In the genomic region with DNA sequence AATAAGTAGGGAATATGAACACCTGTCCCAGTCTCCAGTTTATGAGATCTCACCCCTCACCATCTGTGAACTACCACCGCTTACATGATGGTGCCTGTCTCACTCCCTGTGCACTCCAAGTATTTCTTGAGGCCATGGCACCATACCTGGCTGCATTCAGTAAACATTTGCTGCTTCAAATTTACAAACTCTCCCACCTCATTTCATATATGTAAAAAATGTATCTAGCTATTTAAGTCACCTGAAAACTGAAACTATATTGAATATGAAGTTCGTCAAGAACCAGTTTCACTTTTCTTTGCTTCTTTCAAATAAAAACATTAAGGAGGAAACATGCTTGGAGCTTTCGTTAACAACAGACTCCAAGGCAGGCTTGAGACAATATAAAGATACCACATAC, we compare ENCODE assay signal across 8 cellular contexts.
DNase-seq lines count a peak whose midpoint lies in the region; ATAC-seq, FAIRE-seq and TF ChIP-seq lines count a peak whose summit lies in the region.

No MANE protein-coding gene starts in this region.

- intact Hi-C loops in right lobe of liver (cut with DNase I): no loop called here

- peaks cover 0 to 58% (median 16%) of the 10 kb centered on the region in 4 donors for H3K4me1 ChIP-seq in right lobe of liver

- no peaks in the 10 kb centered on the region for H3K27me3 ChIP-seq in right lobe of liver

- no peaks in the 10 kb centered on the region for H3K36me3 ChIP-seq in right lobe of liver

- H3K27ac ChIP-seq in right lobe of liver: peak overlapping the region; percentile 19 to 45 (median 35)

- ATAC-seq in GM21576 (IDR thresholded peaks at IDR 0.05; ENCODE audit: unreplicated experiment) (peak; percentile 56), right lobe of liver (peak in 3 of 4 donors; percentile 11 to 48 (median 19))

- 7% methylated on average over 3 of the region's 3 CpGs for WGBS in right lobe of liver (ENCODE audit: insufficient coverage, low coverage, low lambda C conversion rate, missing lambda C conversion rate)

- TF ChIP-seq CTCF in right lobe of liver (IDR thresholded peaks at IDR 0.05): no peak

- DNase-seq in GM12892 (ENCODE audit: insufficient read length) (no peak), NCI-H2171 treated with DMSO at 0.1 percent for 48 hours (lab: John Stamatoyannopoulos, UW) (peak; percentile 81), right lobe of liver (no peak), NCI-H1417 treated with DMSO at 0.1 percent for 48 hours (lab: John Stamatoyannopoulos, UW) (no peak), kidney tubule cell (ENCODE audit: low spot score) (no peak), activated gamma-delta T cell treated with Interleukin-2 at 50 U/mL for 16 hours (no peak)
- DNase-seq in activated CD4-positive, alpha-beta T cell treated with anti-CD3 and anti-CD28 coated beads, Interleukin-2, amount 50 U/mL, for 48 hours: no peak

- TF ChIP-seq POLR2A in GM12892 (IDR thresholded peaks at IDR 0.05; ENCODE audit: low read depth, low read length) (no peak), right lobe of liver (IDR thresholded peaks at IDR 0.05) (no peak)

- H3K9me3 ChIP-seq in right lobe of liver: no peaks in the 10 kb centered on the region

- FAIRE-seq in GM12892 (lab: Jason Lieb, UNC): peak; percentile 69

- H3K4me3 ChIP-seq in right lobe of liver: peak overlapping the region; percentile 15 to 21 (median 18)
